In the genomic region with DNA sequence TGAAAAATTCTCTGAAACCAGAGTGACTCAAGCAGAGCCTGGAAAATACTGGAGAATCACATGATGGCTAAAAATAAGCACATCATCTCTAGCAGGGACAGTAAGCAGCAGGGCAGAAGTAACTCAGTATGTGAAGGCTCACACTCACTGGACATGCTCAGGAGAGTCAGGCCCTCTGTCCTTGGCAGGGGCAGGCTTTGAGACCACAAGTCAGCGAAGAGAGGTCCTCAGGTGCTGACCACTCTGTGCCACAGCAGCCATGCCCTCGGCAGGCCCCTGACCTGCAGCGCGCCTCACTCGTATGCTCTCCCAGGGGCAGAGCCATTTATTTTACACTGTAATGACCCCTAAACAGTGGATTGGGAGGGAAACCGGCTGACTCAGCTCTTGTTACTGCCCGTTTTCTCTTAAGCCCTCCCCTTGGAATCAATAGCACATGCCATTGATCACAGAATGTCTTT, we compare ENCODE assay signal across 1 cellular context.
A peak's percentile ranks its signal among the peaks of the same experiment; 100 is the strongest.
TF ChIP-seq lines count a peak whose summit lies in the region.

No MANE protein-coding gene starts in this region.

TF ChIP-seq in K562, 482 proteins besides CTCF, POLR2A, EP300 and RAD21 (continued from another document):
- no peak for TF ChIP-seq TCF7L2 (IDR thresholded peaks at IDR 0.05; ENCODE audit: low read depth, low read length)
- no peak for TF ChIP-seq SNIP1 (IDR thresholded peaks at IDR 0.05; ENCODE audit: low read depth)
- TF ChIP-seq C11orf30 (IDR thresholded peaks at IDR 0.05; ENCODE audit: low read depth) = peak; percentile 82
- peak; percentile 58 for TF ChIP-seq MAFK (IDR thresholded peaks at IDR 0.05; ENCODE audit: low read length)
- no peak for TF ChIP-seq MTA3 (IDR thresholded peaks at IDR 0.05; ENCODE audit: borderline replicate concordance)
- TF ChIP-seq MEF2D (tag; conservative IDR thresholded peaks at IDR 0.05; ENCODE audit: low read depth) = peak; percentile 62; the same call in 1 of the 2 replicates
- TF ChIP-seq, protein P1, sequence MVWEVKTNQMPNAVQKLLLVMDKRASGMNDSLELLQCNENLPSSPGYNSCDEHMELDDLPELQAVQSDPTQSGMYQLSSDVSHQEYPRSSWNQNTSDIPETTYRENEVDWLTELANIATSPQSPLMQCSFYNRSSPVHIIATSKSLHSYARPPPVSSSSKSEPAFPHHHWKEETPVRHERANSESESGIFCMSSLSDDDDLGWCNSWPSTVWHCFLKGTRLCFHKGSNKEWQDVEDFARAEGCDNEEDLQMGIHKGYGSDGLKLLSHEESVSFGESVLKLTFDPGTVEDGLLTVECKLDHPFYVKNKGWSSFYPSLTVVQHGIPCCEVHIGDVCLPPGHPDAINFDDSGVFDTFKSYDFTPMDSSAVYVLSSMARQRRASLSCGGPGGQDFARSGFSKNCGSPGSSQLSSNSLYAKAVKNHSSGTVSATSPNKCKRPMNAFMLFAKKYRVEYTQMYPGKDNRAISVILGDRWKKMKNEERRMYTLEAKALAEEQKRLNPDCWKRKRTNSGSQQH (CRISPR knock-in tag; IDR thresholded peaks at IDR 0.05) = no peak
- no peak for TF ChIP-seq ZBED1 (IDR thresholded peaks at IDR 0.05)
- TF ChIP-seq ZKSCAN3 (CRISPR knock-in tag; IDR thresholded peaks at IDR 0.05) = no peak
- TF ChIP-seq GABPA (tag; conservative IDR thresholded peaks at IDR 0.05; ENCODE audit: low read depth) = no peak
- no peak for TF ChIP-seq NR2F6 (CRISPR knock-in tag; IDR thresholded peaks at IDR 0.05)
- no peak for TF ChIP-seq ASH1L (IDR thresholded peaks at IDR 0.05; ENCODE audit: borderline replicate concordance, low read depth, partially characterized antibody)
- TF ChIP-seq, protein P2, sequence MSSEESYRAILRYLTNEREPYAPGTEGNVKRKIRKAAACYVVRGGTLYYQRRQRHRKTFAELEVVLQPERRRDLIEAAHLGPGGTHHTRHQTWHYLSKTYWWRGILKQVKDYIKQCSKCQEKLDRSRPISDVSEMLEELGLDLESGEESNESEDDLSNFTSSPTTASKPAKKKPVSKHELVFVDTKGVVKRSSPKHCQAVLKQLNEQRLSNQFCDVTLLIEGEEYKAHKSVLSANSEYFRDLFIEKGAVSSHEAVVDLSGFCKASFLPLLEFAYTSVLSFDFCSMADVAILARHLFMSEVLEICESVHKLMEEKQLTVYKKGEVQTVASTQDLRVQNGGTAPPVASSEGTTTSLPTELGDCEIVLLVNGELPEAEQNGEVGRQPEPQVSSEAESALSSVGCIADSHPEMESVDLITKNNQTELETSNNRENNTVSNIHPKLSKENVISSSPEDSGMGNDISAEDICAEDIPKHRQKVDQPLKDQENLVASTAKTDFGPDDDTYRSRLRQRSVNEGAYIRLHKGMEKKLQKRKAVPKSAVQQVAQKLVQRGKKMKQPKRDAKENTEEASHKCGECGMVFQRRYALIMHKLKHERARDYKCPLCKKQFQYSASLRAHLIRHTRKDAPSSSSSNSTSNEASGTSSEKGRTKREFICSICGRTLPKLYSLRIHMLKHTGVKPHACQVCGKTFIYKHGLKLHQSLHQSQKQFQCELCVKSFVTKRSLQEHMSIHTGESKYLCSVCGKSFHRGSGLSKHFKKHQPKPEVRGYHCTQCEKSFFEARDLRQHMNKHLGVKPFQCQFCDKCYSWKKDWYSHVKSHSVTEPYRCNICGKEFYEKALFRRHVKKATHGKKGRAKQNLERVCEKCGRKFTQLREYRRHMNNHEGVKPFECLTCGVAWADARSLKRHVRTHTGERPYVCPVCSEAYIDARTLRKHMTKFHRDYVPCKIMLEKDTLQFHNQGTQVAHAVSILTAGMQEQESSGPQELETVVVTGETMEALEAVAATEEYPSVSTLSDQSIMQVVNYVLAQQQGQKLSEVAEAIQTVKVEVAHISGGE (CRISPR knock-in tag; IDR thresholded peaks at IDR 0.05) = 0 out of 6 replicates have a peak, but pooled peaks of 1 of the 3 experiments have one; percentile 17
- no peak for TF ChIP-seq SMAD4 (CRISPR knock-in tag; conservative IDR thresholded peaks at IDR 0.05)
- no peak for TF ChIP-seq ZNF830 (CRISPR knock-in tag; IDR thresholded peaks at IDR 0.05)
- peak; percentile 59 to 66 for TF ChIP-seq NRF1 (conservative IDR thresholded peaks at IDR 0.05 in 1 of 2, IDR thresholded peaks at IDR 0.05 in 1 of 2)
- TF ChIP-seq NR4A1 (CRISPR knock-in tag; IDR thresholded peaks at IDR 0.05) = no peak
- TF ChIP-seq NR4A1 (tag; IDR thresholded peaks at IDR 0.05) = 0 out of 2 replicates have a peak, but pooled peaks have one; percentile 36
- TF ChIP-seq MAFG (tag; conservative IDR thresholded peaks at IDR 0.05) = peak; percentile 76
